In the genomic region with DNA sequence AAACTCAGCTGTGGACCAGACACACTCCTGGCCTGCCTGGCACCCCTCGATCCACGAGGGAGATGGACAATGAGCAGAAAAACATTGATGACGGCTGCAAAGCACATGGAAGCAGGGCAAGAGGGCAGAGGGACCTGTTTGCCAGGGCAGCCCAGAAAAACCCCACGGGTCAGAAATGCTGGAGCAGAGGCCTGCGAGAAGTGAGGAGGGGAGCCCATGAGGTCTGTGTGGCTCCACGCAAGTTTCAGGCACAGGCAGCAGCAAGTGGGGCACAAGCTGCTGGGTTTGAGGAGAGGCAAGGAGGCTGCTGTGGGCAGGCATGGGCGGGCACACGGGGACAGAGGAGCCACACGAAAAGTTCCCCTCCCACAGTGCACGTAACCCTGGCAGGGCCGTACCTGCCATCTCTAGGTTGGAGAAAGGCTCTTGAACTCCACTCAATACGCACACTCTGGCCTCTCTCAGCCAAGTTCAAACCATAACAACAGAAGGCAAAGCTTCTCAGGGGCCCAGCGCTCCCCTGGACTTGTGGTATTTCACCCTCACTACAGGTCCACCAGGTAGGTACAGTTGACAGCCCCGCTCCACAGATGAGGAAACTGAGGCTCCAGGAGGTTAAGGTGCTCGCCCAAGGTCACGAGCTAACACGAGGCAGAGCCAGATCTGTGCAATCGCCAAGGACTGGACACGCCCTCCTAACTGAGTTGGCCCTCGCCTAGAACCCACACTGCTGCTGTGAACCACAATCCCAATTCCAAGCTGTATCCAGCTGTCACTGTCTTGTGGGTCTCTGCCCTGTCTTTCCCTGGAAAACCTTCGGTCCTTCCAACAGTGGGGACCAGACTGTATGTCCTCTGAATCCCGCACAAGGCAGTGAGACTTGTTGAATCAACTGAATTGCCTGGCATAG, we compare ENCODE assay signal across 10 cellular contexts.
DNase-seq lines count a peak whose midpoint lies in the region; TF ChIP-seq lines count a peak whose summit lies in the region.
"Had no signal": no experiment of that assay in that cellular context is flagged by ENCODE, and none has a peak within 500 bp of the region (broad histone marks: within the 10 kb centered on the region; RNA-seq: fewer than 3 reads in every experiment).

No MANE protein-coding gene starts in this region.

- no peaks in the 10 kb centered on the region for H3K9me3 Mint-ChIP-seq in activated naive CD4-positive, alpha-beta T cell treated with anti-CD3 and anti-CD28 coated beads for 36 hours

- peaks cover 2% of the 10 kb centered on the region for H3K36me3 Mint-ChIP-seq in activated naive CD4-positive, alpha-beta T cell treated with anti-CD3 and anti-CD28 coated beads for 36 hours (ENCODE audit: low read depth)

- peak overlapping the region; percentile 75 for H3K27ac Mint-ChIP-seq in activated naive CD4-positive, alpha-beta T cell treated with anti-CD3 and anti-CD28 coated beads for 36 hours

- DNase-seq in activated naive CD4-positive, alpha-beta T cell treated with anti-CD3 and anti-CD28 coated beads for 36 hours = no peak
- DNase-seq in activated naive CD4-positive, alpha-beta T cell treated with anti-CD3 and anti-CD28 coated beads, Interleukin-2, amount 50 U/mL, for 16 hours = no peak
- DNase-seq in myocyte (ENCODE audit: low read depth) = peak; percentile 74
- no peak for DNase-seq in transverse colon
- DNase-seq in NCI-H510A (lab: John Stamatoyannopoulos, UW) = no peak
- DNase-seq in esophagus squamous epithelium (lab: John Stamatoyannopoulos, UW) = no peak
- DNase-seq in ecto neural progenitor cell (ENCODE audit: low spot score) = no peak
- DNase-seq: NCI-H2107; stimulated activated CD4-positive, alpha-beta T cell treated with anti-CD3 and anti-CD28 coated beads, Interleukin-2, amount 100 ng/mL, for 24 hours had no signal

- no peak overlapping the region for H3K4me3 Mint-ChIP-seq in activated naive CD4-positive, alpha-beta T cell treated with anti-CD3 and anti-CD28 coated beads for 36 hours

- peaks cover 80 to 100% (median 98%) of the 10 kb centered on the region in 4 donors for H3K4me1 ChIP-seq in transverse colon
- H3K4me1 ChIP-seq in esophagus squamous epithelium = peaks cover 39 to 91% (median 56%) of the 10 kb centered on the region in 3 donors

- no peak for TF ChIP-seq POLR2A in transverse colon (IDR thresholded peaks at IDR 0.05)
- no peak for TF ChIP-seq POLR2A in esophagus squamous epithelium (IDR thresholded peaks at IDR 0.05)

- H3K9me3 ChIP-seq in transverse colon = no peaks in the 10 kb centered on the region
- H3K9me3 ChIP-seq in esophagus squamous epithelium = no peaks in the 10 kb centered on the region

- no peak overlapping the region for H3K4me3 ChIP-seq in transverse colon
- H3K4me3 ChIP-seq in esophagus squamous epithelium = no peak overlapping the region

- peaks cover 53% of the 10 kb centered on the region for H3K4me1 Mint-ChIP-seq in activated naive CD4-positive, alpha-beta T cell treated with anti-CD3 and anti-CD28 coated beads for 36 hours (ENCODE audit: low read depth)

- H3K27me3 Mint-ChIP-seq in activated naive CD4-positive, alpha-beta T cell treated with anti-CD3 and anti-CD28 coated beads for 36 hours (ENCODE audit: low read depth) = no peaks in the 10 kb centered on the region

- no peak for TF ChIP-seq EP300 in transverse colon (IDR thresholded peaks at IDR 0.05; ENCODE audit: low read depth)

- CTCF ChIA-PET in activated naive CD4-positive, alpha-beta T cell treated with anti-CD3 and anti-CD28 coated beads for 36 hours (lab: Charles Lee) = interaction anchor here (0.6 kb wide), 1 partner anchor 301 kb away, joined by 4 read pairs; no protein-coding TSS in a partner anchor

- peak overlapping the region; percentile 93 for H3K27ac ChIP-seq in cingulate gyrus (ENCODE audit: low read depth, low read length)
- peak overlapping the region; percentile 93 to 97 (median 96) for H3K27ac ChIP-seq in transverse colon
- H3K27ac ChIP-seq in esophagus squamous epithelium = peak overlapping the region in 2 of 4 donors; percentile 85 to 88

- intact Hi-C loops in activated naive CD4-positive, alpha-beta T cell treated with anti-CD3 and anti-CD28 coated beads for 36 hours (cut with micrococcal nuclease) = no loop called here
- intact Hi-C loops in transverse colon (cut with DNase I; ENCODE audit: low total_unique reads) (no loop called here), esophagus squamous epithelium (cut with DNase I) (no loop called here)

- TF ChIP-seq CTCF in transverse colon (IDR thresholded peaks at IDR 0.05) (no peak), esophagus squamous epithelium (IDR thresholded peaks at IDR 0.05) (no peak)

- in situ Hi-C loops in transverse colon (cut with MboI; ENCODE audit: low pct_ligation_motif_present in 1 of 4, low pct_unique_long_range_greater_than_20kb in 1 of 4, low sequenced_read_pairs in 3 of 4) = no loop called here

- H3K36me3 ChIP-seq in transverse colon (no peaks in the 10 kb centered on the region), esophagus squamous epithelium (no peaks in the 10 kb centered on the region)

- H3K27me3 ChIP-seq in transverse colon (no peaks in the 10 kb centered on the region), esophagus squamous epithelium (peaks cover 0 to 5% (median 0%) of the 10 kb centered on the region in 4 donors)

- WGBS in transverse colon (ENCODE audit: low coverage in 1 of 2), 2 donors = 42 to 60% methylated on average over 6 to 22 of the region's 22 CpGs
- WGBS in esophagus squamous epithelium, 2 donors = 76 to 78% methylated on average over 16 to 18 of the region's 22 CpGs
